ENCODE assay signal across 9 cellular contexts in the genomic region with DNA sequence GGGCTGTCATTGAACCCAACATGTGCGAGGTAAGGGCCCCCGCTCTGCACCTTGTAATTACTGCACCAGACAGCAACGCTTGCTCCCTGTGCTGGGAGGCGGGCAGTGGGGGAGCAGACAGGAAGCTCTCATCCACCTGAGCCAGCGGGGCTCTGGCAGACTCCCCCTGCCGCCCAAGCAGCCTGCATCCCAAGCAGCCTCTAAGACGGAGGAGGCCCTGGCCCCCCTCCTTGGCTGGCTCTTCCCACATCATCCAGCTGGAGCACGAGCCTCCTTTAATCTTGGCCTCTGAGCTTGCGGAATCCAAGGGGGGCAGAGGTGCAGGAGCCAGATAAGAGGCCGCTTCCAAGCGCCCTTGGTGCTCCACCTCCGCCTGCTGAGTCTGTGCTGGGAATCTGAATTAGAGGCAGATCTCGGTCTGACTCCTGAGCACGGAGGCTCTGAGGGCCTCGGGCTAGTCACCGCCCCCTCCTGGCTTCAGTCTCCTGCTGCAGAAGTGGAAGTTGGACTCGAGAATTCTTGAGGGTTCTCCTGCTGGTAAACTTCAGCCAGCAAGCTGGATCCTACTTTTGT. TPM values are rescaled to one million over a fixed set of nuclear protein-coding genes. Genes with fewer than 3 reads are reported as not detected.
DNase-seq lines count a peak whose midpoint lies in the region; ATAC-seq, FAIRE-seq and TF ChIP-seq lines count a peak whose summit lies in the region.
"Had no signal": no experiment of that assay in that cellular context is flagged by ENCODE, and none has a peak within 500 bp of the region (broad histone marks: within the 10 kb centered on the region; RNA-seq: fewer than 3 reads in every experiment).

No MANE protein-coding gene starts in this region.

- peak overlapping the region; percentile 63 for H3K4me3 Mint-ChIP-seq in neural crest cell
- no peak overlapping the region for H3K4me3 Mint-ChIP-seq in activated T-cell treated with anti-CD3 and anti-CD28 coated beads, Interleukin-2, amount 50 U/mL, for 72 hours
- no peak overlapping the region for H3K4me3 Mint-ChIP-seq in mesothelial cell of epicardium
- H3K4me3 Mint-ChIP-seq: naive B cell had no signal

- H3K27me3 Mint-ChIP-seq in neural crest cell (ENCODE audit: low read depth) (peaks cover 14% of the 10 kb centered on the region), mesothelial cell of epicardium (ENCODE audit: low read depth) (peaks cover 15% of the 10 kb centered on the region)
- no peaks in the 10 kb centered on the region for H3K27me3 Mint-ChIP-seq in activated T-cell treated with anti-CD3 and anti-CD28 coated beads, Interleukin-2, amount 50 U/mL, for 72 hours (ENCODE audit: low read depth)
- H3K27me3 Mint-ChIP-seq: naive B cell had no signal

- no peak for ATAC-seq in activated T-cell treated with anti-CD3 and anti-CD28 coated beads, Interleukin-2, amount 50 U/mL, for 72 hours (replicated peaks in 1 of 2)

- H3K9me3 Mint-ChIP-seq in neural crest cell (no peaks in the 10 kb centered on the region), mesothelial cell of epicardium (no peaks in the 10 kb centered on the region)
- no peaks in the 10 kb centered on the region for H3K9me3 Mint-ChIP-seq in activated T-cell treated with anti-CD3 and anti-CD28 coated beads, Interleukin-2, amount 50 U/mL, for 72 hours
- H3K9me3 Mint-ChIP-seq: naive B cell had no signal

- H3K36me3 Mint-ChIP-seq in neural crest cell (ENCODE audit: low read depth) (no peaks in the 10 kb centered on the region), mesothelial cell of epicardium (peaks cover 9% of the 10 kb centered on the region)
- peaks cover 2 to 8% of the 10 kb centered on the region in 2 donors for H3K36me3 Mint-ChIP-seq in activated T-cell treated with anti-CD3 and anti-CD28 coated beads, Interleukin-2, amount 50 U/mL, for 72 hours (ENCODE audit: insufficient read depth in 2 of 2)

- TF ChIP-seq CTCF in neural crest cell (conservative IDR thresholded peaks at IDR 0.05) (no peak), mesothelial cell of epicardium (IDR thresholded peaks at IDR 0.05; ENCODE audit: unreplicated experiment) (no peak)

- H3K27ac Mint-ChIP-seq in neural crest cell (ENCODE audit: unreplicated experiment) (no peak overlapping the region), mesothelial cell of epicardium (no peak overlapping the region)
- H3K27ac Mint-ChIP-seq in activated T-cell treated with anti-CD3 and anti-CD28 coated beads, Interleukin-2, amount 50 U/mL, for 72 hours = no peak overlapping the region
- H3K27ac Mint-ChIP-seq: naive B cell had no signal

- H3K4me1 Mint-ChIP-seq in neural crest cell = peaks cover 36% of the 10 kb centered on the region
- H3K4me1 Mint-ChIP-seq in activated T-cell treated with anti-CD3 and anti-CD28 coated beads, Interleukin-2, amount 50 U/mL, for 72 hours (ENCODE audit: low read depth) = peaks cover 22% of the 10 kb centered on the region
- peaks cover 32% of the 10 kb centered on the region for H3K4me1 Mint-ChIP-seq in mesothelial cell of epicardium

- FAIRE-seq in urothelium cell line (lab: Jason Lieb, UNC) = no peak

- DNase-seq in EH (ENCODE audit: low read depth) = peak; percentile 29
- peak; percentile 75 for DNase-seq in NCI-H2171 (lab: John Stamatoyannopoulos, UW)
- peak; percentile 53 for DNase-seq in epidermal melanocyte (ENCODE audit: insufficient read length, low spot score)
- peak; percentile 24 for DNase-seq in neural crest cell (ENCODE audit: low read depth, low spot score)
- DNase-seq in activated T-cell treated with anti-CD3 and anti-CD28 coated beads, Interleukin-2, amount 50 U/mL, for 72 hours = no peak
- no peak for DNase-seq in mesothelial cell of epicardium (ENCODE audit: low spot score in 2 of 2, unreplicated experiment in 2 of 2)
- no peak for DNase-seq in urothelium cell line (ENCODE audit: low spot score)
- no peak for DNase-seq in NCI-H2029 treated with DMSO at 0.1 percent for 48 hours (lab: John Stamatoyannopoulos, UW)

RNA-seq across cellular contexts. Expression of a gene that starts 40.0 kb away (rescaled TPM):
- total RNA-seq in neural crest cell (0.09 TPM in 1 of 2 replicates, not detected in the other), mesothelial cell of epicardium (0.14 to 0.18 TPM in 2 of 3 replicates, not detected in the other)
- total RNA-seq in activated T-cell treated with anti-CD3 and anti-CD28 coated beads, Interleukin-2, amount 50 U/mL, for 72 hours = not detected

RNA-seq across cellular contexts. Expression of a gene that starts 58.1 kb away (rescaled TPM):
- total RNA-seq in neural crest cell (62.4 and 70.1 TPM in 2 replicates), mesothelial cell of epicardium (53.2 to 56.5 TPM (median 54.2 TPM) in 3 replicates)
- 10 to 100 TPM; 63.9 to 90.5 TPM for total RNA-seq in activated T-cell treated with anti-CD3 and anti-CD28 coated beads, Interleukin-2, amount 50 U/mL, for 72 hours

Comparison
In these comparisons a context has a peak if more than half of its experiments do, and no peak if none do; other contexts are left out.
1. DNase-seq: peak in EH (single experiment), NCI-H2171 (single experiment), epidermal melanocyte (single experiment) and neural crest cell (single experiment); none in activated T-cell treated with anti-CD3 and anti-CD28 coated beads, Interleukin-2, amount 50 U/mL, for 72 hours (0 of 2), mesothelial cell of epicardium (0 of 2), urothelium cell line (single experiment) and NCI-H2029 treated with DMSO at 0.1 percent for 48 hours (single experiment).